Comparison of ENCODE assay signal across 28 cellular contexts in genomic region chr2:220202066-220202465, GRCh38.
"Had no signal": no experiment of that assay in that cellular context is flagged by ENCODE, and none has a peak within 500 bp of the region (broad histone marks: within the 10 kb centered on the region; RNA-seq: fewer than 3 reads in every experiment).

No MANE protein-coding gene starts in this region.

- DNase-seq: activated effector memory CD4-positive, alpha-beta T cell treated with anti-CD3 and anti-CD28 coated beads, Interleukin-2, amount 50 U/mL, for 16 hours; activated effector memory CD4-positive, alpha-beta T cell treated with Interleukin-2 at 50 U/mL for 16 hours; activated gamma-delta T cell; activated gamma-delta T cell treated with Interleukin-2 at 50 U/mL for 16 hours; activated naive CD4-positive, alpha-beta T cell; activated naive CD4-positive, alpha-beta T cell treated with anti-CD3 and anti-CD28 coated beads for 36 hours; activated naive CD4-positive, alpha-beta T cell treated with anti-CD3 and anti-CD28 coated beads, Interleukin-2, amount 10 ng/mL, durations not matched to agents 7 days and 5 days; activated naive CD4-positive, alpha-beta T cell treated with anti-CD3 and anti-CD28 coated beads, Interleukin-2, amount 50 U/mL, for 16 hours; activated naive CD4-positive, alpha-beta T cell treated with Interleukin-2 at 50 U/mL for 16 hours; activated naive CD8-positive, alpha-beta T cell treated with anti-CD3 and anti-CD28 coated beads for 36 hours; activated naive CD8-positive, alpha-beta T cell treated with anti-CD3 and anti-CD28 coated beads, Interleukin-2, amount 10 ng/mL, durations not matched to agents 7 days and 5 days; activated naive CD8-positive, alpha-beta T cell treated with anti-CD3 and anti-CD28 coated beads, Interleukin-2, amount 50 U/mL, for 24 hours; activated T-cell treated with anti-CD3 and anti-CD28 coated beads, Interleukin-2, amount 50 U/mL, for 24 hours; activated T-cell treated with anti-CD3 and anti-CD28 coated beads, Interleukin-2, amount 50 U/mL, for 4 hours; activated T-cell treated with anti-CD3 and anti-CD28 coated beads, Interleukin-2, amount 50 U/mL, for 48 hours; activated T-cell treated with anti-CD3 and anti-CD28 coated beads, Interleukin-2, amount 50 U/mL, for 72 hours; adrenal gland; amniotic stem cell; amygdala; anterior cingulate cortex; aorta; body of pancreas; brain microvascular endothelial cell; caudate nucleus; central memory CD4-positive, alpha-beta T cell; cerebellar nuclear complex had no signal

- ATAC-seq: activated naive CD4-positive, alpha-beta T cell treated with anti-CD3 and anti-CD28 coated beads, Interleukin-2, amount 50 U/mL, for 72 hours; activated naive CD8-positive, alpha-beta T cell treated with anti-CD3 and anti-CD28 coated beads, Interleukin-2, amount 50 U/mL, for 24 hours; activated T-cell treated with anti-CD3 and anti-CD28 coated beads, Interleukin-2, amount 50 U/mL, for 4 hours; activated T-cell treated with anti-CD3 and anti-CD28 coated beads, Interleukin-2, amount 50 U/mL, for 72 hours; activated T-helper 17 cell treated with anti-CD3 and anti-CD28 coated beads, Interleukin-2, amount 50 U/mL, for 72 hours; body of pancreas had no signal
